8 cellular contexts compared by ENCODE assay signal in genomic region chr9:33263936-33264472, GRCh38. TPM values are rescaled to one million over a fixed set of nuclear protein-coding genes. Genes with fewer than 3 reads are reported as not detected.
DNase-seq lines count a peak whose midpoint lies in the region; ATAC-seq lines count a peak whose summit lies in the region.

No MANE protein-coding gene starts in this region.

- DNase-seq in EL (peak; percentile 39), HT1080 (ENCODE audit: low read depth) (peak; percentile 11), dermis microvascular lymphatic vessel endothelial cell (ENCODE audit: low read depth in 2 of 2) (peak; percentile 18 to 49), lung microvascular endothelial cell (ENCODE audit: low read depth in 2 of 2) (peak; percentile 41 to 63), NCI-H2081 treated with DMSO at 0.1 percent for 48 hours (lab: John Stamatoyannopoulos, UW) (no peak)
- DNase-seq in stimulated activated CD8-positive, alpha-beta memory T cell treated with anti-CD3 and anti-CD28 coated beads, Interleukin-12 subunit alpha, Interleukin-12 subunit beta, amount 100 ng/mL, for 4 hours (ENCODE audit: low read depth) = peak; percentile 12

- ATAC-seq in GM21390 (IDR thresholded peaks at IDR 0.05; ENCODE audit: unreplicated experiment) = peak; percentile 36
- peak; percentile 3 to 5 for ATAC-seq in activated CD4-positive, CD25-positive, alpha-beta regulatory T cell treated with anti-CD3 and anti-CD28 coated beads, Interleukin-2, amount 50 U/mL, for 24 hours

RNA-seq across cellular contexts. Expression of gene BAG1, which starts 0.5 kb away (rescaled TPM):
- total RNA-seq in HT1080 (2014; rRNA removed; shearing (Covaris generic)) = 63.3 and 65.7 TPM in 2 replicates
- polyA plus RNA-seq in HT1080 (2015; cell fraction: cytosol; rRNA removed) = 49.8 and 51.9 TPM in 2 replicates
- polyA plus RNA-seq in HT1080 (2015; cell fraction: nucleus; rRNA removed) = 23.5 and 30.6 TPM in 2 replicates
- 33.5 and 48.3 TPM in 2 replicates for total RNA-seq in dermis microvascular lymphatic vessel endothelial cell
- total RNA-seq in lung microvascular endothelial cell = 32.0 and 44.4 TPM in 2 replicates

RNA-seq across cellular contexts. Expression of gene CHMP5, which starts 0.8 kb away (rescaled TPM):
- total RNA-seq in HT1080 (2014; rRNA removed; shearing (Covaris generic)) = 86.5 and 87.5 TPM in 2 replicates
- polyA plus RNA-seq in HT1080 (2015; cell fraction: cytosol; rRNA removed) = 124 and 136 TPM in 2 replicates
- polyA plus RNA-seq in HT1080 (2015; cell fraction: nucleus; rRNA removed) = 100 and 103 TPM in 2 replicates
- total RNA-seq in dermis microvascular lymphatic vessel endothelial cell (66.5 and 69.7 TPM in 2 replicates), lung microvascular endothelial cell (62.5 and 99.8 TPM in 2 replicates)

RNA-seq across cellular contexts. Expression of gene SPINK4, which starts 24.0 kb away (rescaled TPM):
- total RNA-seq in HT1080 (2014; rRNA removed; shearing (Covaris generic)) = not detected in 2 replicates
- polyA plus RNA-seq in HT1080 (2015; cell fraction: cytosol; rRNA removed) = not detected in 2 replicates
- not detected in 2 replicates for polyA plus RNA-seq in HT1080 (2015; cell fraction: nucleus; rRNA removed)
- total RNA-seq in dermis microvascular lymphatic vessel endothelial cell (not detected in 2 replicates), lung microvascular endothelial cell (not detected in 2 replicates)

RNA-seq across cellular contexts. Expression of gene NFX1, which starts 26.3 kb away (rescaled TPM):
- 21.5 and 28.2 TPM in 2 replicates for total RNA-seq in HT1080 (2014; rRNA removed; shearing (Covaris generic))
- 27.2 and 32.4 TPM in 2 replicates for polyA plus RNA-seq in HT1080 (2015; cell fraction: cytosol; rRNA removed)
- 46.4 and 53.9 TPM in 2 replicates for polyA plus RNA-seq in HT1080 (2015; cell fraction: nucleus; rRNA removed)
- total RNA-seq in dermis microvascular lymphatic vessel endothelial cell (8.6 and 11.1 TPM in 2 replicates), lung microvascular endothelial cell (8.5 and 12.3 TPM in 2 replicates)
